8 cellular contexts compared by ENCODE assay signal in the genomic region with DNA sequence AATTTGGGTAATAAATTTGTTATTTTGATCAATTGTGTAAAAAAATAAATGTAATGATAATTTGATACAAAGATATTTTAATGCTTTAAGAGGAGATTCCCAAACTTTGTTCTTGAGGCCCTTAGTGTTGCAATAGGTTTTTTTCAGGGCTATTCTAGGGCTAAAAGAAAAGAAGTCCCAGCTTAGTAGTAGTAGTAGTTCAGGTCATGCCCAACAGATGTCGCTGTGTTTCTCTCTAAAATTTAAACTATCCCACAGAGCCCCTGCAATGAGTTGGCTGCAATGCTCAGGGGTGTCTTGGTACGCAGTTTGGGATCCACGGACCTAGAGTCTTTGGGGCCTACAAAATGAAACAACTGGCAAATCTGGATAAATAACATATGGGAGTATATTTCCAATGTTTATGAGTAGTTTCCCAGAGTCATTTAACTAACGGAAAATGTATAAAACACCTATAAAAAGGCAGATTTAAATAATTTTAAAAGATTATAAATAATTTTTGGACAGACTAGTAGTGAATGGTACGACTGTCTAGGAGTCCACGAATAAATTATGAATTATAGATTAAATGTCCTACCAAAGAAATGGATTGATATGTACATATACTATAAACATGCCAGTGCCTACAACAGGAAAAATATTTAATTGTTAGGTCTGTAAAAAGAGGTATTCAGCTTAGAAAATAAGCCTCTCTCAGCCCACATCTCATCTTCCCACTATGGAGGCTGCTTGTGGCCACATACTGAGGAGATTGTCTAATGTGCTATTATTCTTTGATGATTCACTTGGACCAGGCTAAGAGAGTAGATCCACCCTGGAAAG.
DNase-seq lines count a peak whose midpoint lies in the region; ATAC-seq and TF ChIP-seq lines count a peak whose summit lies in the region.

No MANE protein-coding gene starts in this region.

- no peaks in the 10 kb centered on the region for H3K4me1 ChIP-seq in right lobe of liver
- no peaks in the 10 kb centered on the region for H3K4me1 ChIP-seq in thyroid gland

- no peaks in the 10 kb centered on the region for H3K36me3 ChIP-seq in right lobe of liver
- no peaks in the 10 kb centered on the region for H3K36me3 ChIP-seq in thyroid gland

- DNase-seq in AG08395 (ENCODE audit: low spot score) (peak; percentile 49), GM03348 (ENCODE audit: low spot score) (peak; percentile 75), HS-5 (ENCODE audit: low read depth) (peak; percentile 33), OCI-M2 (lab: John Stamatoyannopoulos, UW; ENCODE audit: unreplicated experiment) (peak; percentile 42), right lobe of liver (no peak), thyroid gland (peak; percentile 19 to 20), NCI-H128 (lab: John Stamatoyannopoulos, UW; ENCODE audit: unreplicated experiment) (no peak)
- peak; percentile 13 for DNase-seq in central memory CD4-positive, alpha-beta T cell

- H3K27ac ChIP-seq in right lobe of liver (no peak overlapping the region), thyroid gland (no peak overlapping the region)

- 30% methylated on average over 6 of the region's 6 CpGs for WGBS in right lobe of liver (ENCODE audit: insufficient coverage, low coverage, low lambda C conversion rate, missing lambda C conversion rate)
- WGBS in thyroid gland, 2 donors: 35 to 43% methylated on average over 6 of the region's 6 CpGs

- no peaks in the 10 kb centered on the region for H3K9me3 ChIP-seq in right lobe of liver
- no peaks in the 10 kb centered on the region for H3K9me3 ChIP-seq in thyroid gland

- peak; percentile 83 to 88 (median 88) for ATAC-seq in right lobe of liver

- intact Hi-C loops in right lobe of liver (cut with DNase I) (no loop called here), thyroid gland (cut with DNase I) (no loop called here)

- H3K27me3 ChIP-seq in right lobe of liver (no peaks in the 10 kb centered on the region), thyroid gland (no peaks in the 10 kb centered on the region)

- TF ChIP-seq POLR2A in right lobe of liver (IDR thresholded peaks at IDR 0.05): no peak
- TF ChIP-seq POLR2A in thyroid gland (IDR thresholded peaks at IDR 0.05): no peak

- H3K4me3 ChIP-seq in right lobe of liver (no peak overlapping the region), thyroid gland (replicated peaks in 1 of 3) (no peak overlapping the region)

- TF ChIP-seq CTCF in right lobe of liver (IDR thresholded peaks at IDR 0.05) (peak; percentile 55 to 74 (median 69)), thyroid gland (IDR thresholded peaks at IDR 0.05) (peak; percentile 30 to 72 (median 50))

Comparison
In these comparisons a context has a peak if more than half of its experiments do, and no peak if none do; other contexts are left out.
1. DNase-seq: peak in AG08395 (single experiment), GM03348 (single experiment), HS-5 (single experiment), OCI-M2 (single experiment), central memory CD4-positive, alpha-beta T cell (single experiment) and thyroid gland (2 of 2); none in right lobe of liver (0 of 3) and NCI-H128 (single experiment).